ENCODE assay signal across 39 cellular contexts in the genomic region with DNA sequence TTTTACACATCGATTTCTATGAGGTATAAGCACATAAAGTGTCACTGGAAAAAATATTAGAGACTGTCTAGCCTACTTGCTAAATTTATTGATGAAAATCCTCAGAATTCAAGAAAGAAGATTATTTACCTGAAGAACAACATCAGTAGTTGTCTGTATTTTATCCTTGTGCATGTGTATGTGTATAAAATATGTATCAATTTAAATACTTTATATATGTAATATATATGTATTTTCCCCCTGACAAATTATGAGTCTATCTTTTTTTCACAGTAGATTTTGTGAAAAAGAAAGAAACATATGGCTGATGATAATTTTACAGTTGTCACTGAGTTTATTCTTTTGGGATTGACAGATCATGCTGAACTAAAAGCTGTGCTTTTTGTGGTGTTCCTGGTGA. TPM values are rescaled to one million over a fixed set of nuclear protein-coding genes. Genes with fewer than 3 reads are reported as not detected.
"Had no signal": no experiment of that assay in that cellular context is flagged by ENCODE, and none has a peak within 500 bp of the region (broad histone marks: within the 10 kb centered on the region; RNA-seq: fewer than 3 reads in every experiment).

TSS of gene OR5J2 (plus strand) at position 301 of the 400 bp plus-strand sequence. CDS start at position 301, 0 bp downstream.

- H3K36me3 ChIP-seq: MG63 had no signal

- H3K27me3 ChIP-seq: MG63 had no signal

- DNase-seq: Karpas-422, Kasumi-1, MG63, MM.1S, MV-4-11, NCI-H1048, NCI-H1092, NCI-H1092 treated with DMSO at 0.1 percent for 48 hours, NCI-H1105, NCI-H1105 treated with DMSO at 0.1 percent for 48 hours, NCI-H1417, NCI-H1417 treated with DMSO at 0.1 percent for 48 hours, NCI-H1436, NCI-H1436 treated with DMSO at 0.1 percent for 48 hours, NCI-H146, NCI-H1694, NCI-H1694 treated with DMSO at 0.1 percent for 48 hours, NCI-H187, NCI-H187 treated with DMSO at 0.1 percent for 48 hours, NCI-H1930, NCI-H2029, NCI-H2029 treated with DMSO at 0.1 percent for 48 hours, NCI-H2081, NCI-H2081 treated with DMSO at 0.1 percent for 48 hours, NCI-H2107, NCI-H2171, NCI-H2171 treated with DMSO at 0.1 percent for 48 hours, NCI-H2227 treated with DMSO at 0.1 percent for 48 hours, NCI-H226, NCI-H345, NCI-H446, NCI-H446 treated with DMSO at 0.1 percent for 48 hours, NCI-H510A, NCI-H510A treated with DMSO at 0.1 percent for 48 hours, NCI-H524 had no signal

- H3K4me3 ChIP-seq: MG63 had no signal

RNA-seq across cellular contexts. Expression of gene OR5J2, which starts in this region (rescaled TPM):
- total RNA-seq: LHCN-M2, M059J, MCF 10A, NCI-H460 had no signal
